19 cellular contexts compared by ENCODE assay signal in the genomic region with DNA sequence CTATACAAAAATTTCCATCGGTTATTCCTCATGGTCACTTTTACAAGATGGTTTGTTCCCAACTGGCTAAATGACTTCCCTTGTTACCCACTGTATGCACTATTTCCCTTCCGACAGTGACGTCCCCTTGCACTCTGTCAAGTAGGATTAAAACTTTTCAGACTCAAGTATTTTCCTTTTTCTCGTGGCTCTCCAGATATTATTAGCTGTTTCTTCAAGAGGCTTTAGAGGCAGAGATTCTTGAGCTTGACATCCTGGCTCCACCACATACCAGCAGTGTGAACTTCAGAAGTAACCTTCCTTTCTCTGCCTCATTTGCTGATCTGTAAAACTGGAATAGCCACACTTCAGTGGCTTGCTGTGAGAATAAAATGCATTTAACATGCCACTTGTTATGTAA. TPM values are rescaled to one million over a fixed set of nuclear protein-coding genes. Genes with fewer than 3 reads are reported as not detected.
A peak's percentile ranks its signal among the peaks of the same experiment; 100 is the strongest.
DNase-seq lines count a peak whose midpoint lies in the region; ATAC-seq, FAIRE-seq and TF ChIP-seq lines count a peak whose summit lies in the region.
"Had no signal": no experiment of that assay in that cellular context is flagged by ENCODE, and none has a peak within 500 bp of the region (broad histone marks: within the 10 kb centered on the region; RNA-seq: fewer than 3 reads in every experiment).

No MANE protein-coding gene starts in this region.

- H3K9ac ChIP-seq in PC-3 (ENCODE audit: low read length), result no peak overlapping the region
- H3K9ac ChIP-seq: BLaER1 treated with 17β-estradiol and CSF1 and Interleukin-3, amounts not matched to agents 10 nM and 100 nM had no signal

- peaks cover 27% of the 10 kb centered on the region for H3K79me2 ChIP-seq in PC-3 (ENCODE audit: low read length)

- peaks cover 21% of the 10 kb centered on the region for H3K4me1 Mint-ChIP-seq in type B pancreatic cell (ENCODE audit: unreplicated experiment)
- H3K4me1 Mint-ChIP-seq in activated T-helper 2 cell treated with anti-CD3 and anti-CD28 coated beads, Interferon-gamma antibody, Interleukin-2, Interleukin-4, amounts not matched to agents 10 μg/mL and 5 μg/mL and 100 μg/mL, durations not matched to agents 14 hours and 24 hours and 36 hours (ENCODE audit: low read depth), result peaks cover 30% of the 10 kb centered on the region

- CTCF ChIA-PET in A549 (lab: Yijun Ruan, JAX), result interaction anchor here (0.6 to 1.8 kb wide), 2 partner anchors 15 to 132 kb away, joined by 3 to 4 read pairs; no protein-coding TSS in a partner anchor
- CTCF ChIA-PET in PC-3 (lab: Charles Lee), result no interaction called here

- H3K27me3 ChIP-seq in PC-3 (ENCODE audit: low read length) (no peaks in the 10 kb centered on the region), left lung (no peaks in the 10 kb centered on the region)
- H3K27me3 ChIP-seq: BLaER1 treated with 17β-estradiol and CSF1 and Interleukin-3, amounts not matched to agents 10 nM and 100 nM had no signal

- H3K27me3 Mint-ChIP-seq in type B pancreatic cell, result no peaks in the 10 kb centered on the region
- H3K27me3 Mint-ChIP-seq in activated T-helper 2 cell treated with anti-CD3 and anti-CD28 coated beads, Interferon-gamma antibody, Interleukin-2, Interleukin-4, amounts not matched to agents 10 μg/mL and 5 μg/mL and 100 μg/mL, durations not matched to agents 14 hours and 24 hours and 36 hours (ENCODE audit: low read depth), result no peaks in the 10 kb centered on the region
- H3K27me3 Mint-ChIP-seq: CD4-positive, CD25-positive, alpha-beta regulatory T cell had no signal

- peak overlapping the region; percentile 23 for H3K4me3 Mint-ChIP-seq in type B pancreatic cell
- no peak overlapping the region for H3K4me3 Mint-ChIP-seq in activated T-helper 2 cell treated with anti-CD3 and anti-CD28 coated beads, Interferon-gamma antibody, Interleukin-2, Interleukin-4, amounts not matched to agents 10 μg/mL and 5 μg/mL and 100 μg/mL, durations not matched to agents 14 hours and 24 hours and 36 hours (ENCODE audit: low read depth)
- H3K4me3 Mint-ChIP-seq: CD4-positive, CD25-positive, alpha-beta regulatory T cell had no signal

- H2AFZ ChIP-seq in PC-3 (ENCODE audit: low read length), result no peak overlapping the region

- TF ChIP-seq CTCF in A549 (IDR thresholded peaks at IDR 0.05) (no peak), PC-3 (conservative IDR thresholded peaks at IDR 0.05; ENCODE audit: low read depth, low read length) (no peak), left lung (IDR thresholded peaks at IDR 0.05) (no peak), type B pancreatic cell (conservative IDR thresholded peaks at IDR 0.05) (no peak)

- TF ChIP-seq POLR2A in A549 (IDR thresholded peaks at IDR 0.05; ENCODE audit: low read length), result no peak

- intact Hi-C loops in PC-3 (cut with micrococcal nuclease), result no loop called here
- intact Hi-C loops in left lung (cut with DNase I), result no loop called here
- intact Hi-C loops in activated T-helper 2 cell treated with anti-CD3 and anti-CD28 coated beads, Interferon-gamma antibody, Interleukin-2, Interleukin-4, amounts not matched to agents 10 μg/mL and 5 μg/mL and 100 μg/mL, durations not matched to agents 14 hours and 24 hours and 36 hours (cut with micrococcal nuclease), result no loop called here

- no peak for TF ChIP-seq EP300 in A549 (IDR thresholded peaks at IDR 0.05)

- in situ Hi-C loops in KBM-7 (cut with MboI; ENCODE audit: low pct_unique_long_range_greater_than_20kb, low sequenced_read_pairs), result no loop called here

- no peaks in the 10 kb centered on the region for H3K9me3 ChIP-seq in A549
- no peaks in the 10 kb centered on the region for H3K9me3 ChIP-seq in PC-3 (ENCODE audit: low read length)
- H3K9me3 ChIP-seq in left lung, result no peaks in the 10 kb centered on the region
- H3K9me3 ChIP-seq: BLaER1 treated with 17β-estradiol and CSF1 and Interleukin-3, amounts not matched to agents 10 nM and 100 nM had no signal

- H3K36me3 Mint-ChIP-seq in type B pancreatic cell, result peaks cover 12% of the 10 kb centered on the region
- peaks cover 48% of the 10 kb centered on the region for H3K36me3 Mint-ChIP-seq in activated T-helper 2 cell treated with anti-CD3 and anti-CD28 coated beads, Interferon-gamma antibody, Interleukin-2, Interleukin-4, amounts not matched to agents 10 μg/mL and 5 μg/mL and 100 μg/mL, durations not matched to agents 14 hours and 24 hours and 36 hours (ENCODE audit: low read depth)

- peak; percentile 67 for FAIRE-seq in A549 (lab: Jason Lieb, UNC)
- FAIRE-seq: G401.6, GM12892, GM19239, K562 had no signal

- no peak for TF ChIP-seq RAD21 in A549 (conservative IDR thresholded peaks at IDR 0.05 in 1 of 2, IDR thresholded peaks at IDR 0.05 in 1 of 2)

- H3K36me3 ChIP-seq in PC-3 (ENCODE audit: low read depth, low read length) (no peaks in the 10 kb centered on the region), left lung (peaks cover 0 to 9% of the 10 kb centered on the region in 2 donors)

- no peaks in the 10 kb centered on the region for H4K20me1 ChIP-seq in PC-3 (ENCODE audit: low read length)

- peaks cover 5% of the 10 kb centered on the region for H3F3A ChIP-seq in PC-3 (ENCODE audit: low read length, unreplicated experiment)

- no peaks in the 10 kb centered on the region for H3K9me3 Mint-ChIP-seq in type B pancreatic cell
- H3K9me3 Mint-ChIP-seq in activated T-helper 2 cell treated with anti-CD3 and anti-CD28 coated beads, Interferon-gamma antibody, Interleukin-2, Interleukin-4, amounts not matched to agents 10 μg/mL and 5 μg/mL and 100 μg/mL, durations not matched to agents 14 hours and 24 hours and 36 hours, result no peaks in the 10 kb centered on the region
- H3K9me3 Mint-ChIP-seq: CD4-positive, CD25-positive, alpha-beta regulatory T cell had no signal

- ATAC-seq in A549, result no peak
- no peak for ATAC-seq in PC-3
- peak; percentile 92 for ATAC-seq in left lung
- ATAC-seq in GM18502 (IDR thresholded peaks at IDR 0.05; ENCODE audit: poor library complexity, unreplicated experiment), result no peak
- ATAC-seq: K562 had no signal

- peaks cover 18% of the 10 kb centered on the region for H3K4me1 ChIP-seq in A549
- H3K4me1 ChIP-seq in PC-3 (ENCODE audit: insufficient read depth, low read length), result peaks cover 18% of the 10 kb centered on the region
- peaks cover 0 to 20% of the 10 kb centered on the region in 2 donors for H3K4me1 ChIP-seq in left lung
- H3K4me1 ChIP-seq: BLaER1 treated with 17β-estradiol and CSF1 and Interleukin-3, amounts not matched to agents 10 nM and 100 nM had no signal

- 88% methylated on average over 4 of the region's 4 CpGs for WGBS in A549 (ENCODE audit: missing lambda C conversion rate)

- no peak overlapping the region for H3K4me2 ChIP-seq in A549
- H3K4me2 ChIP-seq in PC-3 (ENCODE audit: low read length), result peak overlapping the region; percentile 29
- H3K4me2 ChIP-seq: BLaER1 treated with 17β-estradiol and CSF1 and Interleukin-3, amounts not matched to agents 10 nM and 100 nM had no signal

- peak overlapping the region; percentile 80 for H3K27ac Mint-ChIP-seq in type B pancreatic cell
- H3K27ac Mint-ChIP-seq in activated T-helper 2 cell treated with anti-CD3 and anti-CD28 coated beads, Interferon-gamma antibody, Interleukin-2, Interleukin-4, amounts not matched to agents 10 μg/mL and 5 μg/mL and 100 μg/mL, durations not matched to agents 14 hours and 24 hours and 36 hours, result no peak overlapping the region
- H3K27ac Mint-ChIP-seq: CD4-positive, CD25-positive, alpha-beta regulatory T cell had no signal

- H3K4me3 ChIP-seq in A549, result no peak overlapping the region
- no peak overlapping the region for H3K4me3 ChIP-seq in PC-3 (ENCODE audit: low read length)
- no peak overlapping the region for H3K4me3 ChIP-seq in left lung
- H3K4me3 ChIP-seq: BLaER1 treated with 17β-estradiol and CSF1 and Interleukin-3, amounts not matched to agents 10 nM and 100 nM; K562 had no signal

- no peaks in the 10 kb centered on the region for H3K9me2 ChIP-seq in PC-3 (replicated peaks; ENCODE audit: low read length)

- DNase-seq in A549 (ENCODE audit: low read depth in 1 of 2, low spot score in 1 of 2) (no peak), PC-3 (no peak), left lung (no peak), type B pancreatic cell (ENCODE audit: extremely low spot score, unreplicated experiment) (no peak), KBM-7 (no peak)
- DNase-seq in activated T-helper 2 cell treated with anti-CD3 and anti-CD28 coated beads, Interferon-gamma antibody, Interleukin-2, Interleukin-4, amounts not matched to agents 10 μg/mL and 5 μg/mL and 100 μg/mL, durations not matched to agents 14 hours and 24 hours and 36 hours (ENCODE audit: low spot score), result no peak
- DNase-seq: 8988T; ACHN; CD4-positive, CD25-positive, alpha-beta regulatory T cell; DMS79 treated with DMSO at 0.1 percent for 48 hours; EL; HCEC 1CT had no signal

- no TSS peak for BruUV-seq in PC-3 (replicated peaks; lab: Mats Ljungman, UMichigan)

- H3K27ac ChIP-seq in A549 (no peak overlapping the region), PC-3 (ENCODE audit: low read length) (peak overlapping the region; percentile 60), left lung (peak overlapping the region in 1 of 2 donors; percentile 53)
- H3K27ac ChIP-seq: BLaER1 treated with 17β-estradiol and CSF1 and Interleukin-3, amounts not matched to agents 10 nM and 100 nM; HL-60 had no signal

- POLR2A ChIA-PET in A549 (lab: Yijun Ruan, JAX), result no interaction called here
- POLR2A ChIA-PET in PC-3 (lab: Charles Lee; ENCODE audit: unreplicated experiment), result no interaction called here

RNA-seq across cellular contexts. Expression of gene CSNK1G1, which starts 14.0 kb away (rescaled TPM):
- 31.8 and 36.3 TPM in 2 replicates for polyA plus RNA-seq in A549 (2011; rRNA removed)
- 5.2 and 6.9 TPM in 2 replicates for polyA plus RNA-seq in A549 (2012; cell fraction: cytosol; rRNA removed)
- polyA plus RNA-seq in A549 (2012; cell fraction: nucleus; rRNA removed), result 4.8 and 6.0 TPM in 2 replicates
- 10.4 to 12.5 TPM (median 11.0 TPM) in 3 replicates for polyA plus RNA-seq in A549 (2017; fragmentation: RNase III; extraction: RNeasy Plus Mini Kit Qiagen cat#74134 plus additional on column Dnase treatment)
- 48.8 and 50.5 TPM in 2 replicates for polyA minus RNA-seq in A549 (2011; rRNA and poly(A)+ RNA removed)
- 7.8 and 9.8 TPM in 2 replicates for total RNA-seq in PC-3 (2014; rRNA removed)
- 10 to 100 TPM; 20.3 to 21.3 TPM for total RNA-seq in left lung
- 19.9 and 31.8 TPM in 2 replicates for total RNA-seq in type B pancreatic cell (ENCODE audit: low replicate concordance)
- 31.8 and 34.8 TPM in 2 replicates for total RNA-seq in activated T-helper 2 cell treated with anti-CD3 and anti-CD28 coated beads, Interferon-gamma antibody, Interleukin-2, Interleukin-4, amounts not matched to agents 10 μg/mL and 5 μg/mL and 100 μg/mL, durations not matched to agents 14 hours and 24 hours and 36 hours

RNA-seq across cellular contexts. Expression of gene PCLAF, which starts 39.3 kb away (rescaled TPM):
- polyA plus RNA-seq in A549 (2011; rRNA removed) (452 and 457 TPM in 2 replicates), A549 (2017; fragmentation: RNase III; extraction: RNeasy Plus Mini Kit Qiagen cat#74134 plus additional on column Dnase treatment) (204 to 221 TPM (median 218 TPM) in 3 replicates)
- polyA plus RNA-seq in A549 (2012; cell fraction: cytosol; rRNA removed), result 181 and 206 TPM in 2 replicates
- polyA plus RNA-seq in A549 (2012; cell fraction: nucleus; rRNA removed), result 37.2 and 65.0 TPM in 2 replicates
- 24.9 and 70.3 TPM in 2 replicates for polyA minus RNA-seq in A549 (2011; rRNA and poly(A)+ RNA removed)
- total RNA-seq in PC-3 (2014; rRNA removed) (34.7 and 52.4 TPM in 2 replicates), left lung (10 to 100 TPM; 12.3 to 14.9 TPM), type B pancreatic cell (ENCODE audit: low replicate concordance) (17.0 and 45.9 TPM in 2 replicates)
- 59.9 and 72.3 TPM in 2 replicates for total RNA-seq in activated T-helper 2 cell treated with anti-CD3 and anti-CD28 coated beads, Interferon-gamma antibody, Interleukin-2, Interleukin-4, amounts not matched to agents 10 μg/mL and 5 μg/mL and 100 μg/mL, durations not matched to agents 14 hours and 24 hours and 36 hours

RNA-seq across cellular contexts. Expression of gene TRIP4, which starts 45.7 kb away (rescaled TPM):
- polyA plus RNA-seq in A549 (2011; rRNA removed) (30.0 and 34.9 TPM in 2 replicates), A549 (2017; fragmentation: RNase III; extraction: RNeasy Plus Mini Kit Qiagen cat#74134 plus additional on column Dnase treatment) (24.8 to 31.0 TPM (median 27.7 TPM) in 3 replicates)
- 10.8 and 11.0 TPM in 2 replicates for polyA plus RNA-seq in A549 (2012; cell fraction: cytosol; rRNA removed)
- polyA plus RNA-seq in A549 (2012; cell fraction: nucleus; rRNA removed), result 5.6 and 8.9 TPM in 2 replicates
- polyA minus RNA-seq in A549 (2011; rRNA and poly(A)+ RNA removed), result 16.3 and 19.0 TPM in 2 replicates
- total RNA-seq in PC-3 (2014; rRNA removed) (6.0 and 11.9 TPM in 2 replicates), left lung (10 to 100 TPM; 23.0 to 24.6 TPM), type B pancreatic cell (ENCODE audit: low replicate concordance) (21.1 and 22.4 TPM in 2 replicates)
- 17.9 and 20.7 TPM in 2 replicates for total RNA-seq in activated T-helper 2 cell treated with anti-CD3 and anti-CD28 coated beads, Interferon-gamma antibody, Interleukin-2, Interleukin-4, amounts not matched to agents 10 μg/mL and 5 μg/mL and 100 μg/mL, durations not matched to agents 14 hours and 24 hours and 36 hours
